Comparison of ENCODE assay signal across 1 cellular context in the genomic region with DNA sequence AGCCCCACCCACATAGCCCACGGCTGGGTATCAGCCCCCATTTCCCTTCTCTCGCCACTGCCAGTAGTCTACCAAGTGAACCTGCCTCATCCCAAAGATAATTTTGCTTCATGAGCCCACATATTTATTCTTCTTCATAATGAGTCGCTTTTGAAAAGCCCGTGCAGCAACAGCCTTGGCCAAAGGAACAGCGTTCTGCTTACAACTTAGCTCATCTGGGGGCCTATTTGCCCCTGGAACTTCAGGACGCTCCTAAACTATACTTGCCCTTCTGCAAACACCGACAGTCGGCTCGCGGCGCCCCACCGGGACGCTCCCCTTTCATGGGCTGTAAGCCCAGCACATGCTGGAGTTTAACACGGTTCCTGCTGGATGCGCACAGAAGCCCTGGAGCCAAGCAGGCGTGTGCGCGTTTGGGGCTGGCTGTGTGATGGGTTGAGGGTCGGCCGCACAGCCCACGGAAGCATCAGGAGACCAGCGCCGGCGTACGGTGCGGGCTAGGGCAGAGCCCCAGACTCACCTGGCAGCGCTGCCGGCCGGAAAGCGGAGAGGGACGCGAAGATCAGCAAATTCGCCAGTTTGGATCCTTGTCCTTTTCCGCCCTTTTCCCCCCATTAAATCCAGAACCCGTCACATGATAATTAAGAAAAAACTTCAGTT.
TF ChIP-seq lines count a peak whose summit lies in the region.

No MANE protein-coding gene starts in this region.

TF ChIP-seq in GM12878, 131 proteins besides CTCF, POLR2A, EP300 and RAD21:
- peak; percentile 43; the same call in 1 of the 2 replicates for TF ChIP-seq RB1 (IDR thresholded peaks at IDR 0.05; ENCODE audit: borderline replicate concordance)
- no peak; the same call in 1 of the 2 replicates for TF ChIP-seq ZNF384 (IDR thresholded peaks at IDR 0.05; ENCODE audit: borderline replicate concordance, low read depth, low read length)
- 0 out of 4 replicates have a peak, but pooled peaks of 1 of the 2 experiments have one; percentile 0 for TF ChIP-seq IKZF2 (IDR thresholded peaks at IDR 0.05)
- TF ChIP-seq GABPA (IDR thresholded peaks at IDR 0.05; ENCODE audit: low read depth): no peak
- TF ChIP-seq RELB (IDR thresholded peaks at IDR 0.05; ENCODE audit: low read depth): peak; percentile 60; the same call in 1 of the 2 replicates
- TF ChIP-seq MLLT1 (IDR thresholded peaks at IDR 0.05): peak; percentile 58
- no peak for TF ChIP-seq STAT3 (IDR thresholded peaks at IDR 0.05; ENCODE audit: low read depth, low read length)
- TF ChIP-seq, protein P1, sequence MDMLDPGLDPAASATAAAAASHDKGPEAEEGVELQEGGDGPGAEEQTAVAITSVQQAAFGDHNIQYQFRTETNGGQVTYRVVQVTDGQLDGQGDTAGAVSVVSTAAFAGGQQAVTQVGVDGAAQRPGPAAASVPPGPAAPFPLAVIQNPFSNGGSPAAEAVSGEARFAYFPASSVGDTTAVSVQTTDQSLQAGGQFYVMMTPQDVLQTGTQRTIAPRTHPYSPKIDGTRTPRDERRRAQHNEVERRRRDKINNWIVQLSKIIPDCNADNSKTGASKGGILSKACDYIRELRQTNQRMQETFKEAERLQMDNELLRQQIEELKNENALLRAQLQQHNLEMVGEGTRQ (IDR thresholded peaks at IDR 0.05; ENCODE audit: borderline replicate concordance, low read depth, low read length): peak; percentile 45; the same call in 1 of the 2 replicates
- TF ChIP-seq LARP7 (IDR thresholded peaks at IDR 0.05): peak; percentile 63; the same call in 1 of the 2 replicates
- no peak for TF ChIP-seq SP1 (IDR thresholded peaks at IDR 0.05; ENCODE audit: low read depth, low read length)
- TF ChIP-seq HCFC1 (IDR thresholded peaks at IDR 0.05; ENCODE audit: low read length): 0 out of 2 replicates have a peak, but pooled peaks have one; percentile 27
- TF ChIP-seq NKRF (conservative IDR thresholded peaks at IDR 0.05): peak; percentile 94
- peak; percentile 40; the same call in 1 of the 2 replicates for TF ChIP-seq SMARCA5 (IDR thresholded peaks at IDR 0.05)
- TF ChIP-seq, protein P2, sequence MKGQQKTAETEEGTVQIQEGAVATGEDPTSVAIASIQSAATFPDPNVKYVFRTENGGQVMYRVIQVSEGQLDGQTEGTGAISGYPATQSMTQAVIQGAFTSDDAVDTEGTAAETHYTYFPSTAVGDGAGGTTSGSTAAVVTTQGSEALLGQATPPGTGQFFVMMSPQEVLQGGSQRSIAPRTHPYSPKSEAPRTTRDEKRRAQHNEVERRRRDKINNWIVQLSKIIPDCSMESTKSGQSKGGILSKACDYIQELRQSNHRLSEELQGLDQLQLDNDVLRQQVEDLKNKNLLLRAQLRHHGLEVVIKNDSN (IDR thresholded peaks at IDR 0.05; ENCODE audit: borderline replicate concordance, extremely low read length, insufficient read depth, low read depth, low read length): peak; percentile 52
- peak; percentile 83; the same call in 1 of the 2 replicates for TF ChIP-seq PML (IDR thresholded peaks at IDR 0.05; ENCODE audit: low read length)
- no peak for TF ChIP-seq NBN (IDR thresholded peaks at IDR 0.05)
- TF ChIP-seq SIN3A (IDR thresholded peaks at IDR 0.05; ENCODE audit: low read depth, low read length): peak; percentile 82; the same call in 1 of the 2 replicates
- 0 out of 4 replicates have a peak, but pooled peaks of 1 of the 2 experiments have one; percentile 51 for TF ChIP-seq BHLHE40 (IDR thresholded peaks at IDR 0.05; ENCODE audit: borderline replicate concordance in 1 of 2, low read depth in 2 of 2, low read length in 1 of 2)
- TF ChIP-seq RAD51 (IDR thresholded peaks at IDR 0.05): peak; percentile 87
